1 cellular context compared by ENCODE assay signal in genomic region chr9:98192503-98193335, GRCh38.
A peak's percentile ranks its signal among the peaks of the same experiment; 100 is the strongest.
TF ChIP-seq lines count a peak whose summit lies in the region.

TSS of gene CORO2A (minus strand) at chr9:98192637. CDS start at chr9:98157660, 34,977 bp downstream.

TF ChIP-seq in HEK293, 187 proteins besides CTCF, POLR2A, EP300 and RAD21 (continued from another document and continues in another):
- TF ChIP-seq ZBTB10 (tag by site-specific recombination; IDR thresholded peaks at IDR 0.05) (peak; percentile 21; the same call in 1 of the 2 replicates), ZNF2 (tag by site-specific recombination; IDR thresholded peaks at IDR 0.05) (peak; percentile 73), HOXD13 (CRISPR knock-in tag; IDR thresholded peaks at IDR 0.05; ENCODE audit: borderline replicate concordance) (no peak), ZNF660 (tag by site-specific recombination; IDR thresholded peaks at IDR 0.05) (no peak), KLF7 (tag by site-specific recombination; IDR thresholded peaks at IDR 0.05; ENCODE audit: borderline replicate concordance) (0 out of 2 replicates have a peak, but pooled peaks have one; percentile 28), GLIS1 (tag by site-specific recombination; IDR thresholded peaks at IDR 0.05) (peak; percentile 23; the same call in 1 of the 2 replicates), KLF10 (tag by site-specific recombination; IDR thresholded peaks at IDR 0.05) (peak; percentile 93), ZNF785 (tag by site-specific recombination; IDR thresholded peaks at IDR 0.05) (0 out of 2 replicates have a peak, but pooled peaks have one; percentile 62), ZFP69B (tag by site-specific recombination; IDR thresholded peaks at IDR 0.05) (peak; percentile 46; the same call in 1 of the 2 replicates), ZBTB1 (tag by site-specific recombination; IDR thresholded peaks at IDR 0.05) (no peak), ZNF423 (tag by site-specific recombination; IDR thresholded peaks at IDR 0.05) (peak; percentile 51; the same call in 1 of the 2 replicates), ZNF37A (tag by site-specific recombination; IDR thresholded peaks at IDR 0.05) (no peak), GLI2 (tag by site-specific recombination; IDR thresholded peaks at IDR 0.05; ENCODE audit: borderline replicate concordance, low read depth) (no peak), ZNF211 (tag by site-specific recombination; IDR thresholded peaks at IDR 0.05; ENCODE audit: low read depth) (no peak), ZNF561 (tag by site-specific recombination; IDR thresholded peaks at IDR 0.05; ENCODE audit: borderline replicate concordance) (peak; percentile 38; the same call in 1 of the 2 replicates), ZNF549 (tag by site-specific recombination; IDR thresholded peaks at IDR 0.05) (no peak), ZNF138 (tag by site-specific recombination; IDR thresholded peaks at IDR 0.05; ENCODE audit: borderline replicate concordance) (no peak), ZNF350 (tag by site-specific recombination; IDR thresholded peaks at IDR 0.05) (no peak), HOXC10 (CRISPR knock-in tag; IDR thresholded peaks at IDR 0.05) (no peak), OSR2 (tag by site-specific recombination; IDR thresholded peaks at IDR 0.05) (no peak), SALL2 (tag by site-specific recombination; IDR thresholded peaks at IDR 0.05; ENCODE audit: borderline replicate concordance) (no peak), SP3 (tag by site-specific recombination; IDR thresholded peaks at IDR 0.05) (peak; percentile 59), ZNF394 (tag by site-specific recombination; IDR thresholded peaks at IDR 0.05; ENCODE audit: borderline replicate concordance) (0 out of 2 replicates have a peak, but pooled peaks have one; percentile 19), PRDM6 (tag by site-specific recombination; IDR thresholded peaks at IDR 0.05) (no peak), ZNF341 (tag by site-specific recombination; IDR thresholded peaks at IDR 0.05; ENCODE audit: low read depth) (peak; percentile 81), ZNF596 (tag by site-specific recombination; IDR thresholded peaks at IDR 0.05) (no peak), ZBTB20 (tag by site-specific recombination; IDR thresholded peaks at IDR 0.05) (peak; percentile 54; the same call in 1 of the 2 replicates), KLF1 (tag by site-specific recombination; IDR thresholded peaks at IDR 0.05) (peak; percentile 45; the same call in 1 of the 2 replicates), ZNF501 (tag by site-specific recombination; IDR thresholded peaks at IDR 0.05) (peak; percentile 62; the same call in 1 of the 2 replicates), ZBTB7A (tag by site-specific recombination; IDR thresholded peaks at IDR 0.05; ENCODE audit: low read depth) (no peak), ZNF777 (tag by site-specific recombination; IDR thresholded peaks at IDR 0.05; ENCODE audit: borderline replicate concordance) (no peak), ZBTB26 (tag by site-specific recombination; optimal IDR thresholded peaks at IDR 0.05) (peak; percentile 92), ZNF10 (tag by site-specific recombination; IDR thresholded peaks at IDR 0.05) (no peak), ZNF626 (tag by site-specific recombination; IDR thresholded peaks at IDR 0.05) (no peak), ZNF155 (tag by site-specific recombination; IDR thresholded peaks at IDR 0.05) (no peak), ZNF76 (tag by site-specific recombination; IDR thresholded peaks at IDR 0.05; ENCODE audit: borderline replicate concordance, low read depth) (0 out of 2 replicates have a peak, but pooled peaks have one; percentile 27), ZNF433 (tag by site-specific recombination; IDR thresholded peaks at IDR 0.05; ENCODE audit: low read depth) (no peak), ZNF580 (tag by site-specific recombination; IDR thresholded peaks at IDR 0.05) (no peak), ZNF629 (tag by site-specific recombination; IDR thresholded peaks at IDR 0.05) (peak; percentile 36; the same call in 1 of the 2 replicates), ZNF768 (tag by site-specific recombination; IDR thresholded peaks at IDR 0.05) (no peak), ZNF837 (tag by site-specific recombination; IDR thresholded peaks at IDR 0.05) (no peak)
- TF ChIP-seq, protein P1, sequence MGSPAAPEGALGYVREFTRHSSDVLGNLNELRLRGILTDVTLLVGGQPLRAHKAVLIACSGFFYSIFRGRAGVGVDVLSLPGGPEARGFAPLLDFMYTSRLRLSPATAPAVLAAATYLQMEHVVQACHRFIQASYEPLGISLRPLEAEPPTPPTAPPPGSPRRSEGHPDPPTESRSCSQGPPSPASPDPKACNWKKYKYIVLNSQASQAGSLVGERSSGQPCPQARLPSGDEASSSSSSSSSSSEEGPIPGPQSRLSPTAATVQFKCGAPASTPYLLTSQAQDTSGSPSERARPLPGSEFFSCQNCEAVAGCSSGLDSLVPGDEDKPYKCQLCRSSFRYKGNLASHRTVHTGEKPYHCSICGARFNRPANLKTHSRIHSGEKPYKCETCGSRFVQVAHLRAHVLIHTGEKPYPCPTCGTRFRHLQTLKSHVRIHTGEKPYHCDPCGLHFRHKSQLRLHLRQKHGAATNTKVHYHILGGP (tag by site-specific recombination; IDR thresholded peaks at IDR 0.05), result no peak
- TF ChIP-seq, protein P2, sequence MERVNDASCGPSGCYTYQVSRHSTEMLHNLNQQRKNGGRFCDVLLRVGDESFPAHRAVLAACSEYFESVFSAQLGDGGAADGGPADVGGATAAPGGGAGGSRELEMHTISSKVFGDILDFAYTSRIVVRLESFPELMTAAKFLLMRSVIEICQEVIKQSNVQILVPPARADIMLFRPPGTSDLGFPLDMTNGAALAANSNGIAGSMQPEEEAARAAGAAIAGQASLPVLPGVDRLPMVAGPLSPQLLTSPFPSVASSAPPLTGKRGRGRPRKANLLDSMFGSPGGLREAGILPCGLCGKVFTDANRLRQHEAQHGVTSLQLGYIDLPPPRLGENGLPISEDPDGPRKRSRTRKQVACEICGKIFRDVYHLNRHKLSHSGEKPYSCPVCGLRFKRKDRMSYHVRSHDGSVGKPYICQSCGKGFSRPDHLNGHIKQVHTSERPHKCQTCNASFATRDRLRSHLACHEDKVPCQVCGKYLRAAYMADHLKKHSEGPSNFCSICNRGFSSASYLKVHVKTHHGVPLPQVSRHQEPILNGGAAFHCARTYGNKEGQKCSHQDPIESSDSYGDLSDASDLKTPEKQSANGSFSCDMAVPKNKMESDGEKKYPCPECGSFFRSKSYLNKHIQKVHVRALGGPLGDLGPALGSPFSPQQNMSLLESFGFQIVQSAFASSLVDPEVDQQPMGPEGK (tag by site-specific recombination; IDR thresholded peaks at IDR 0.05), result peak; percentile 65; the same call in 1 of the 2 replicates
- TF ChIP-seq, protein P3, sequence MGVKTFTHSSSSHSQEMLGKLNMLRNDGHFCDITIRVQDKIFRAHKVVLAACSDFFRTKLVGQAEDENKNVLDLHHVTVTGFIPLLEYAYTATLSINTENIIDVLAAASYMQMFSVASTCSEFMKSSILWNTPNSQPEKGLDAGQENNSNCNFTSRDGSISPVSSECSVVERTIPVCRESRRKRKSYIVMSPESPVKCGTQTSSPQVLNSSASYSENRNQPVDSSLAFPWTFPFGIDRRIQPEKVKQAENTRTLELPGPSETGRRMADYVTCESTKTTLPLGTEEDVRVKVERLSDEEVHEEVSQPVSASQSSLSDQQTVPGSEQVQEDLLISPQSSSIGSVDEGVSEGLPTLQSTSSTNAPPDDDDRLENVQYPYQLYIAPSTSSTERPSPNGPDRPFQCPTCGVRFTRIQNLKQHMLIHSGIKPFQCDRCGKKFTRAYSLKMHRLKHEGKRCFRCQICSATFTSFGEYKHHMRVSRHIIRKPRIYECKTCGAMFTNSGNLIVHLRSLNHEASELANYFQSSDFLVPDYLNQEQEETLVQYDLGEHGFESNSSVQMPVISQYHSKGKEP (tag by site-specific recombination; IDR thresholded peaks at IDR 0.05), result no peak
- TF ChIP-seq, protein P4, sequence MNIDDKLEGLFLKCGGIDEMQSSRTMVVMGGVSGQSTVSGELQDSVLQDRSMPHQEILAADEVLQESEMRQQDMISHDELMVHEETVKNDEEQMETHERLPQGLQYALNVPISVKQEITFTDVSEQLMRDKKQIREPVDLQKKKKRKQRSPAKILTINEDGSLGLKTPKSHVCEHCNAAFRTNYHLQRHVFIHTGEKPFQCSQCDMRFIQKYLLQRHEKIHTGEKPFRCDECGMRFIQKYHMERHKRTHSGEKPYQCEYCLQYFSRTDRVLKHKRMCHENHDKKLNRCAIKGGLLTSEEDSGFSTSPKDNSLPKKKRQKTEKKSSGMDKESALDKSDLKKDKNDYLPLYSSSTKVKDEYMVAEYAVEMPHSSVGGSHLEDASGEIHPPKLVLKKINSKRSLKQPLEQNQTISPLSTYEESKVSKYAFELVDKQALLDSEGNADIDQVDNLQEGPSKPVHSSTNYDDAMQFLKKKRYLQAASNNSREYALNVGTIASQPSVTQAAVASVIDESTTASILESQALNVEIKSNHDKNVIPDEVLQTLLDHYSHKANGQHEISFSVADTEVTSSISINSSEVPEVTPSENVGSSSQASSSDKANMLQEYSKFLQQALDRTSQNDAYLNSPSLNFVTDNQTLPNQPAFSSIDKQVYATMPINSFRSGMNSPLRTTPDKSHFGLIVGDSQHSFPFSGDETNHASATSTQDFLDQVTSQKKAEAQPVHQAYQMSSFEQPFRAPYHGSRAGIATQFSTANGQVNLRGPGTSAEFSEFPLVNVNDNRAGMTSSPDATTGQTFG (tag by site-specific recombination; IDR thresholded peaks at IDR 0.05; ENCODE audit: borderline replicate concordance), result no peak
- TF ChIP-seq, protein P5, sequence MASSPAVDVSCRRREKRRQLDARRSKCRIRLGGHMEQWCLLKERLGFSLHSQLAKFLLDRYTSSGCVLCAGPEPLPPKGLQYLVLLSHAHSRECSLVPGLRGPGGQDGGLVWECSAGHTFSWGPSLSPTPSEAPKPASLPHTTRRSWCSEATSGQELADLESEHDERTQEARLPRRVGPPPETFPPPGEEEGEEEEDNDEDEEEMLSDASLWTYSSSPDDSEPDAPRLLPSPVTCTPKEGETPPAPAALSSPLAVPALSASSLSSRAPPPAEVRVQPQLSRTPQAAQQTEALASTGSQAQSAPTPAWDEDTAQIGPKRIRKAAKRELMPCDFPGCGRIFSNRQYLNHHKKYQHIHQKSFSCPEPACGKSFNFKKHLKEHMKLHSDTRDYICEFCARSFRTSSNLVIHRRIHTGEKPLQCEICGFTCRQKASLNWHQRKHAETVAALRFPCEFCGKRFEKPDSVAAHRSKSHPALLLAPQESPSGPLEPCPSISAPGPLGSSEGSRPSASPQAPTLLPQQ (tag by site-specific recombination; IDR thresholded peaks at IDR 0.05), result peak; percentile 82
- TF ChIP-seq, protein P6, sequence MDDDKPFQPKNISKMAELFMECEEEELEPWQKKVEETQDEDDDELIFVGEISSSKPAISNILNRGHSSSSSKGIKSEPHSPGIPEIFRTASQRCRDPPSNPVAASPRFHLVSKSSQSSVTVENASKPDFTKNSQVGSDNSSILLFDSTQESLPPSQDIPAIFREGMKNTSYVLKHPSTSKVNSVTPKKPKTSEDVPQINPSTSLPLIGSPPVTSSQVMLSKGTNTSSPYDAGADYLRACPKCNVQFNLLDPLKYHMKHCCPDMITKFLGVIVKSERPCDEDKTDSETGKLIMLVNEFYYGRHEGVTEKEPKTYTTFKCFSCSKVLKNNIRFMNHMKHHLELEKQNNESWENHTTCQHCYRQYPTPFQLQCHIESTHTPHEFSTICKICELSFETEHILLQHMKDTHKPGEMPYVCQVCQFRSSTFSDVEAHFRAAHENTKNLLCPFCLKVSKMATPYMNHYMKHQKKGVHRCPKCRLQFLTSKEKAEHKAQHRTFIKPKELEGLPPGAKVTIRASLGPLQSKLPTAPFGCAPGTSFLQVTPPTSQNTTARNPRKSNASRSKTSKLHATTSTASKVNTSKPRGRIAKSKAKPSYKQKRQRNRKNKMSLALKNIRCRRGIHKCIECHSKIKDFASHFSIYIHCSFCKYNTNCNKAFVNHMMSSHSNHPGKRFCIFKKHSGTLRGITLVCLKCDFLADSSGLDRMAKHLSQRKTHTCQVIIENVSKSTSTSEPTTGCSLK (tag by site-specific recombination; IDR thresholded peaks at IDR 0.05), result no peak
